16 cellular contexts compared by ENCODE assay signal in genomic region chr3:145716519-145716918, GRCh38.
"Had no signal": no experiment of that assay in that cellular context is flagged by ENCODE, and none has a peak within 500 bp of the region (broad histone marks: within the 10 kb centered on the region; RNA-seq: fewer than 3 reads in every experiment).

No MANE protein-coding gene starts in this region.

- H3K27ac ChIP-seq: coronary artery, sigmoid colon, suprapubic skin, upper lobe of left lung had no signal

- H3K4me3 Mint-ChIP-seq: activated B cell treated with CpG ODN at 0.5 μM for 24 hours; activated CD4-positive, alpha-beta T cell treated with anti-CD3 and anti-CD28 coated beads, Interleukin-2, amount 10 ng/mL, durations not matched to agents 24 days and 14 days; activated T-helper 1 cell treated with anti-CD3 and anti-CD28 coated beads, Interleukin-12 subunit alpha, Interleukin-12 subunit beta, Interleukin-2, Interleukin-4 antibody, amounts not matched to agents 30 ng/mL and 10 ng/mL and 1 ng/mL, durations not matched to agents 14 hours and 24 hours and 36 hours; mesothelial cell of epicardium; neural crest cell; T-cell had no signal

- H3K36me3 Mint-ChIP-seq: T-cell had no signal

- H3K27ac Mint-ChIP-seq: activated B cell treated with CpG ODN at 0.5 μM for 24 hours; activated CD4-positive, alpha-beta T cell treated with anti-CD3 and anti-CD28 coated beads, Interleukin-2, amount 10 ng/mL, durations not matched to agents 24 days and 14 days; activated T-helper 1 cell treated with anti-CD3 and anti-CD28 coated beads, Interleukin-12 subunit alpha, Interleukin-12 subunit beta, Interleukin-2, Interleukin-4 antibody, amounts not matched to agents 30 ng/mL and 10 ng/mL and 1 ng/mL, durations not matched to agents 14 hours and 24 hours and 36 hours; mesothelial cell of epicardium; T-cell had no signal

- H3K9me3 Mint-ChIP-seq: activated CD4-positive, alpha-beta T cell treated with anti-CD3 and anti-CD28 coated beads, Interleukin-2, amount 10 ng/mL, durations not matched to agents 24 days and 14 days; activated T-helper 1 cell treated with anti-CD3 and anti-CD28 coated beads, Interleukin-12 subunit alpha, Interleukin-12 subunit beta, Interleukin-2, Interleukin-4 antibody, amounts not matched to agents 30 ng/mL and 10 ng/mL and 1 ng/mL, durations not matched to agents 14 hours and 24 hours and 36 hours had no signal

- H3K27me3 ChIP-seq: sigmoid colon, suprapubic skin, upper lobe of left lung had no signal

- H3K36me3 ChIP-seq: sigmoid colon, suprapubic skin, upper lobe of left lung had no signal

- H3K4me3 ChIP-seq: coronary artery, sigmoid colon, suprapubic skin, upper lobe of left lung had no signal

- H3K4me1 ChIP-seq: sigmoid colon, suprapubic skin, upper lobe of left lung had no signal

- H3K9me3 ChIP-seq: sigmoid colon, suprapubic skin, upper lobe of left lung had no signal

- H3K27me3 Mint-ChIP-seq: activated B cell treated with CpG ODN at 0.5 μM for 24 hours; activated CD4-positive, alpha-beta T cell treated with anti-CD3 and anti-CD28 coated beads, Interleukin-2, amount 10 ng/mL, durations not matched to agents 24 days and 14 days; T-cell had no signal

- ATAC-seq: T-cell had no signal

- DNase-seq: activated B cell treated with CpG ODN at 0.5 μM for 24 hours; activated CD4-positive, alpha-beta T cell treated with anti-CD3 and anti-CD28 coated beads, Interleukin-2, amount 10 ng/mL, durations not matched to agents 24 days and 14 days; activated naive CD4-positive, alpha-beta T cell; effector CD8-positive, alpha-beta T cell; foreskin melanocyte; kidney; sigmoid colon; stimulated activated CD4-positive, alpha-beta T cell treated with anti-CD3 and anti-CD28 coated beads, Interleukin-2, amount 100 ng/mL, for 48 hours; stimulated activated naive CD4-positive, alpha-beta T cell treated with Interleukin-2 at 50 U/mL for 16 hours; T-cell; upper lobe of left lung had no signal

- H3K4me1 Mint-ChIP-seq: activated B cell treated with CpG ODN at 0.5 μM for 24 hours; activated CD4-positive, alpha-beta T cell treated with anti-CD3 and anti-CD28 coated beads, Interleukin-2, amount 10 ng/mL, durations not matched to agents 24 days and 14 days; T-cell had no signal
